In the genomic region with DNA sequence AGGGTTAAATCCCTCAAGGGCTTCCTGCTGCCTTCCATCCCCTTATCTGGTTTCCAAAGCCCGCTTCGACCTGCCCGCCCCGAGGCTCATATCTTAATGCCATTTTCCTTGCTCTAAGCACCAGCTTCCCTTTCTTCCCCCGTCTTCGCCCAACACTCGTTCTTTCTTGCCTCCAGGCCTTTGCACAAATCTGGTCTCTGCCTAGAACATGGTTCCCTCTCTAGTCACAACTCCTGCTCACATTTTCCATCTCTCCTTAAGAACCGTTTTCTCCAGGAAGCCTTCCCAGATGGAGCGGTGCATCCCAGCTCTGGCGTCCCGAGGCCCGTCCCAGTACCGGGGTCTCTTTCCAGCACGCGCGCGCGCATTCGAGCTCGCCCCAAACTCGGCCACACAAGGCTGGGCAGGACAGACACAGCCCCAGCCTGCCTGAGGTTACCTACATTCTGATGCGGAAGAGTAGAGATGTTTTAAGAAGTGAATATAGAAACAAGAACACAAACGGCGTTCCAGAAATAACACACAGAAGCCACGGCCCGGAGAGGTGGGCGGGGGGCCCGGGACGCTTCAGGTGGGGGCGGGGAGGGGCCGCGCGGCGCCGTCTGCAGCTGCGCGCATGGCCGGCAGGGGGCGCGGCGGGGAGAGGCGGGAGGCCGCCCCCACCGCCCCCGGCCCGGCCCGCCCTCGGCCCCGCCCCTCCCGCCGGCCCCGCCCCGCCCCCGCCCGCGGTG, we compare ENCODE assay signal across 8 cellular contexts. TPM values are rescaled to one million over a fixed set of nuclear protein-coding genes. Genes with fewer than 3 reads are reported as not detected.
DNase-seq lines count a peak whose midpoint lies in the region; ATAC-seq lines count a peak whose summit lies in the region.

Gene DGKD (plus strand): TSS at position 726 of the 731 bp plus-strand sequence. CDS start 25 bp downstream, outside the sequence.

- peak within 1 kb of the TSS; percentile 76 for H3K4me3 ChIP-seq in mesendoderm (ENCODE audit: low read length)

- H3K27ac Mint-ChIP-seq in activated CD4-positive, alpha-beta memory T cell treated with anti-CD3 and anti-CD28 coated beads, Interleukin-2, amount 10 ng/mL, durations not matched to agents 7 days and 5 days, result peak within 1 kb of the TSS; percentile 84

- peak within 1 kb of the TSS; percentile 76 for H3K4me2 ChIP-seq in mesendoderm (ENCODE audit: low read length)

- ATAC-seq in HG02970 (IDR thresholded peaks at IDR 0.05; ENCODE audit: low FRiP score, unreplicated experiment), result peak; percentile 56

- H3K79me1 ChIP-seq in mesendoderm (ENCODE audit: low read length), result peaks cover 3% of the 10 kb centered on the region

- peaks cover 75% of the 10 kb centered on the region for H3K4me1 Mint-ChIP-seq in activated CD4-positive, alpha-beta memory T cell treated with anti-CD3 and anti-CD28 coated beads, Interleukin-2, amount 10 ng/mL, durations not matched to agents 7 days and 5 days

- no peaks in the 10 kb centered on the region for H3K4me1 ChIP-seq in mesendoderm (ENCODE audit: control insufficient read depth, low read depth, low read length)

- H3K23ac ChIP-seq in mesendoderm (ENCODE audit: low read length), result no peak within 1 kb of the TSS

- H4K8ac ChIP-seq in mesendoderm (ENCODE audit: low read depth, low read length), result no peak within 1 kb of the TSS

- H3K36me3 Mint-ChIP-seq in activated CD4-positive, alpha-beta memory T cell treated with anti-CD3 and anti-CD28 coated beads, Interleukin-2, amount 10 ng/mL, durations not matched to agents 7 days and 5 days (ENCODE audit: low read depth), result peaks cover 32% of the 10 kb centered on the region

- no peaks in the 10 kb centered on the region for H3K36me3 ChIP-seq in mesendoderm (ENCODE audit: control insufficient read depth, insufficient read depth, low read length)

- H3K56ac ChIP-seq in mesendoderm (ENCODE audit: low read length), result peak within 1 kb of the TSS; percentile 87

- no peak within 1 kb of the TSS for H2BK5ac ChIP-seq in mesendoderm (ENCODE audit: low read length)

- H3K79me2 ChIP-seq in mesendoderm (ENCODE audit: control insufficient read depth, insufficient read depth, low read length), result no peaks in the 10 kb centered on the region

- H3K4ac ChIP-seq in mesendoderm (ENCODE audit: low read depth, low read length), result no peak within 1 kb of the TSS

- DNase-seq in SKM-1 treated with dmso at 0.1 percent for 144 hours (lab: John Stamatoyannopoulos, UW; ENCODE audit: unreplicated experiment) (peak; percentile 40), SKM-1 (lab: John Stamatoyannopoulos, UW; ENCODE audit: unreplicated experiment) (no peak), NCI-H510A (lab: John Stamatoyannopoulos, UW) (peak; percentile 44), mesendoderm (peak; percentile 82)
- peak; percentile 77 for DNase-seq in activated CD4-positive, alpha-beta memory T cell treated with anti-CD3 and anti-CD28 coated beads, Interleukin-2, amount 10 ng/mL, durations not matched to agents 7 days and 5 days
- peak; percentile 66 for DNase-seq in effector CD4-positive, alpha-beta T cell
- DNase-seq in stimulated activated CD8-positive, alpha-beta memory T cell treated with anti-CD3 and anti-CD28 coated beads, Interleukin-15, amount 100 ng/mL, for 4 hours (ENCODE audit: low read depth in 2 of 2), result peak; percentile 40 to 65

- no peak within 1 kb of the TSS for H4K5ac ChIP-seq in mesendoderm (ENCODE audit: low read length)

- H3K27ac ChIP-seq in mesendoderm (ENCODE audit: low read depth, low read length), result peak within 1 kb of the TSS; percentile 6

- CTCF ChIA-PET in activated CD4-positive, alpha-beta memory T cell treated with anti-CD3 and anti-CD28 coated beads, Interleukin-2, amount 10 ng/mL, durations not matched to agents 7 days and 5 days (lab: Charles Lee), result interaction anchor here (0.6 to 2.3 kb wide), 19 partner anchors 9 to 294 kb away, joined by 3 to 21 read pairs (median 4); partner anchors contain the start of gene INPP5D

- H3K27me3 ChIP-seq in mesendoderm (ENCODE audit: insufficient read depth, low read length, poor library complexity), result no peaks in the 10 kb centered on the region

- H3K27me3 Mint-ChIP-seq in activated CD4-positive, alpha-beta memory T cell treated with anti-CD3 and anti-CD28 coated beads, Interleukin-2, amount 10 ng/mL, durations not matched to agents 7 days and 5 days, result no peaks in the 10 kb centered on the region

- H3K9me3 Mint-ChIP-seq in activated CD4-positive, alpha-beta memory T cell treated with anti-CD3 and anti-CD28 coated beads, Interleukin-2, amount 10 ng/mL, durations not matched to agents 7 days and 5 days, result no peaks in the 10 kb centered on the region

- no peak within 1 kb of the TSS for H2BK120ac ChIP-seq in mesendoderm (ENCODE audit: low read depth, low read length)

- H3K18ac ChIP-seq in mesendoderm (ENCODE audit: low read length), result peak within 1 kb of the TSS; percentile 88

- peak within 1 kb of the TSS; percentile 86 for H3K4me3 Mint-ChIP-seq in activated CD4-positive, alpha-beta memory T cell treated with anti-CD3 and anti-CD28 coated beads, Interleukin-2, amount 10 ng/mL, durations not matched to agents 7 days and 5 days

- no peak within 1 kb of the TSS for H2AK5ac ChIP-seq in mesendoderm (ENCODE audit: low read length)

- H3K9ac ChIP-seq in mesendoderm (ENCODE audit: low read length), result peak within 1 kb of the TSS; percentile 76

- H2BK15ac ChIP-seq in mesendoderm (replicated peaks; ENCODE audit: low read depth), result no peak within 1 kb of the TSS

- no CpG with 5 or more reads among the region's 56 CpGs for WGBS in mesendoderm (ENCODE audit: extremely low coverage, insufficient coverage, low lambda C conversion rate)

- POLR2A ChIA-PET in activated CD4-positive, alpha-beta memory T cell treated with anti-CD3 and anti-CD28 coated beads, Interleukin-2, amount 10 ng/mL, durations not matched to agents 7 days and 5 days (lab: Charles Lee), result interaction anchor here (0.9 to 1.5 kb wide), 9 partner anchors 10 to 90 kb away, joined by 3 to 8 read pairs (median 4); no protein-coding TSS in a partner anchor

RNA-seq across cellular contexts. Expression of gene DGKD, which starts in this region (rescaled TPM):
- 10 to 100 TPM; 77.8 to 78.3 TPM for total RNA-seq in activated CD4-positive, alpha-beta memory T cell treated with anti-CD3 and anti-CD28 coated beads, Interleukin-2, amount 10 ng/mL, durations not matched to agents 7 days and 5 days
- polyA plus RNA-seq in mesendoderm (2013, experiment 1 of 2), result 8.0 TPM
- polyA plus RNA-seq in mesendoderm (2013, experiment 2 of 2), result 7.0 TPM
